Comparison of ENCODE assay signal across 21 cellular contexts in the genomic region with DNA sequence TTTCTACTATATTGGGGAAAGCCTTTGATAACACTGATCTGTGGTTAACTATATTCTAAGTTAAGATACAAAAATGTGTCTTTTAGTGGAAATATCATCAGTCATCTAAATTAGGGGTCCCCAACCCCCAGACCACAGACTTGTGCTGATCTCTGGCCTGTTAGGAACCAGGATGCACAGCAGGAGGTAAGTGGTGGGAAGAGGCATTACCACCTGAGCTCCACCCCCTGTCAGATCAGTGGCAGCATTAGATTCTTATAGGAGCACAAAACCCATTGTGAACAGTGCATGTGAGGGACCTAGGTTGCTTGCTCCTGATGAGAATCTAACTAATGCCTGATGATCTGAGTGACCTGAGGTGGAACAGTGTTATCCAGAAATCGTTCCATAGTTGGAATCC. TPM values are rescaled to one million over a fixed set of nuclear protein-coding genes. Genes with fewer than 3 reads are reported as not detected.
"Had no signal": no experiment of that assay in that cellular context is flagged by ENCODE, and none has a peak within 500 bp of the region (broad histone marks: within the 10 kb centered on the region; RNA-seq: fewer than 3 reads in every experiment).

No MANE protein-coding gene starts in this region.

- DNase-seq: effector memory CD4-positive, alpha-beta T cell; foreskin fibroblast; glutamatergic neuron; kidney glomerular epithelial cell; naive thymus-derived CD4-positive, alpha-beta T cell; nephron progenitor cell; posterior cingulate gyrus; sigmoid colon; stimulated activated CD4-positive, alpha-beta T cell treated with anti-CD3 and anti-CD28 coated beads, Interleukin-2, amount 100 ng/mL, for 24 hours; stimulated activated CD4-positive, alpha-beta T cell treated with anti-CD3 and anti-CD28 coated beads, Interleukin-4, amount 100 ng/mL, for 4 hours; stimulated activated naive B cell treated with anti-CD40 and anti-IgM and Interleukin-4, amounts not matched to agents 10 μg/mL and 1 μg/mL and 100 μg/mL, for 72 hours; stimulated activated naive CD8-positive, alpha-beta T cell treated with anti-CD3 and anti-CD28 coated beads, Interleukin-15, amount 100 ng/mL, for 72 hours; testis; upper lobe of right lung had no signal

- H3K4me1 Mint-ChIP-seq: naive thymus-derived CD4-positive, alpha-beta T cell; nephron progenitor cell; stimulated activated naive B cell treated with anti-CD40 and anti-IgM and Interleukin-4, amounts not matched to agents 10 μg/mL and 1 μg/mL and 100 μg/mL, for 72 hours; stimulated activated naive CD8-positive, alpha-beta T cell treated with anti-CD3 and anti-CD28 coated beads, Interleukin-15, amount 100 ng/mL, for 72 hours had no signal

- ATAC-seq: gastroesophageal sphincter; naive thymus-derived CD4-positive, alpha-beta T cell; stimulated activated naive B cell treated with anti-CD40 and anti-IgM and Interleukin-4, amounts not matched to agents 10 μg/mL and 1 μg/mL and 100 μg/mL, for 72 hours; stimulated activated naive CD8-positive, alpha-beta T cell treated with anti-CD3 and anti-CD28 coated beads, Interleukin-15, amount 100 ng/mL, for 72 hours; upper lobe of right lung had no signal

- H3K9me3 Mint-ChIP-seq: nephron progenitor cell had no signal

- H3K27me3 Mint-ChIP-seq: stimulated activated naive B cell treated with anti-CD40 and anti-IgM and Interleukin-4, amounts not matched to agents 10 μg/mL and 1 μg/mL and 100 μg/mL, for 72 hours; stimulated activated naive CD8-positive, alpha-beta T cell treated with anti-CD3 and anti-CD28 coated beads, Interleukin-15, amount 100 ng/mL, for 72 hours had no signal

- H3K9me3 ChIP-seq: esophagus muscularis mucosa, gastroesophageal sphincter, neutrophil, sigmoid colon, testis, tibial nerve, upper lobe of right lung, vagina had no signal

- H3K36me3 ChIP-seq: esophagus muscularis mucosa, gastroesophageal sphincter, neutrophil, sigmoid colon, tibial nerve, upper lobe of right lung, vagina had no signal

- H3K4me1 ChIP-seq: esophagus muscularis mucosa, gastroesophageal sphincter, testis, upper lobe of right lung, vagina had no signal

- H3K27ac Mint-ChIP-seq: naive thymus-derived CD4-positive, alpha-beta T cell; nephron progenitor cell; stimulated activated naive B cell treated with anti-CD40 and anti-IgM and Interleukin-4, amounts not matched to agents 10 μg/mL and 1 μg/mL and 100 μg/mL, for 72 hours; stimulated activated naive CD8-positive, alpha-beta T cell treated with anti-CD3 and anti-CD28 coated beads, Interleukin-15, amount 100 ng/mL, for 72 hours had no signal

- H3K4me3 ChIP-seq: esophagus muscularis mucosa, gastroesophageal sphincter, sigmoid colon, skin epidermis, testis, tibial nerve, upper lobe of right lung, vagina had no signal

- H3K4me3 Mint-ChIP-seq: naive thymus-derived CD4-positive, alpha-beta T cell; nephron progenitor cell; stimulated activated naive B cell treated with anti-CD40 and anti-IgM and Interleukin-4, amounts not matched to agents 10 μg/mL and 1 μg/mL and 100 μg/mL, for 72 hours; stimulated activated naive CD8-positive, alpha-beta T cell treated with anti-CD3 and anti-CD28 coated beads, Interleukin-15, amount 100 ng/mL, for 72 hours had no signal

- H3K36me3 Mint-ChIP-seq: stimulated activated naive B cell treated with anti-CD40 and anti-IgM and Interleukin-4, amounts not matched to agents 10 μg/mL and 1 μg/mL and 100 μg/mL, for 72 hours had no signal

- H3K27me3 ChIP-seq: esophagus muscularis mucosa, gastroesophageal sphincter, neutrophil, sigmoid colon, testis, tibial nerve, upper lobe of right lung, vagina had no signal

- H3K27ac ChIP-seq: epithelial cell of prostate, esophagus muscularis mucosa, gastroesophageal sphincter, neutrophil, sigmoid colon, skin epidermis, testis, upper lobe of right lung, vagina had no signal

RNA-seq across cellular contexts. Expression of a gene that starts 28.3 kb away (rescaled TPM):
- polyA plus RNA-seq: naive thymus-derived CD4-positive, alpha-beta T cell had no signal
